Comparison of ENCODE assay signal across 9 cellular contexts in the genomic region with DNA sequence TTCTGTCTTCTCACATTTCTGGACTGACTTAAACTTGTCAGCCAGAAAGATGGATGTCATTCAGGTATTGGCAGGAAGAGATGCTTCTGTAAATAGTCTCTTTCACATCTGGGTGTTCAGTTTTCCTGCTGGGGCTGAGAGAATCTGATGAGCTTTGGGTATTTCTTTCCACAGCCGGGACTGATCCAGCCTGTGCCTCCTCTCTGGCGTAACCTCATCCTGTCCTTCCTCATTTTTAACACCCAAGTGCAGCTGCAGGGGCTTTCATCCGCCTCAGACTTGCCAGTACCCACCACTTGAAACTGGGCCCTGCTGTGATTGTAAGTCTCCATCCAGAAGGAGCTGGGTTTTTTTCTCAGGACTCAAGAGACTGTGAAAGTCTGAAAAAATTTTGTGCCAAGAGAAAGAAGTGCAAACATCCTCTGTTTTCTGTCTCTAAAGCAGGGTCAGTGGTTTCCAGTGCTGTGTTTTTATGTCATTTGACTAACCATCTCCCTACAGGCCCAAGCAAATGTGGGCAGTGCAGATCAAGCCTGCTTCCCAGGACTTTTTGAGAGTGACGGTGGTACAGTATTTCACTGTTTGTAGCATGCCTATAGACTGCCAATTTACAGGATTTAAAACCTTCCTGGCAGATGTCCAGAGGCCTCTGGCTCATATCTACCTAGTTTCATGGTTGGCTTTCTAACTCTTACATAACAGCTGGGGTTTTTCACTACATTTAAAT.
A peak's percentile ranks its signal among the peaks of the same experiment; 100 is the strongest.
DNase-seq lines count a peak whose midpoint lies in the region; ATAC-seq and TF ChIP-seq lines count a peak whose summit lies in the region.
"Had no signal": no experiment of that assay in that cellular context is flagged by ENCODE, and none has a peak within 500 bp of the region (broad histone marks: within the 10 kb centered on the region; RNA-seq: fewer than 3 reads in every experiment).

No MANE protein-coding gene starts in this region.

- no peaks in the 10 kb centered on the region for H3K27me3 ChIP-seq in fibroblast of lung (ENCODE audit: control insufficient read depth, insufficient read depth, low read length)
- H3K27me3 ChIP-seq in CD8-positive, alpha-beta T cell (ENCODE audit: insufficient read depth, low read length), result no peaks in the 10 kb centered on the region

- intact Hi-C loops in CD8-positive, alpha-beta T cell (cut with DNase I, micrococcal nuclease), result no loop called here

- H3K36me3 ChIP-seq in fibroblast of lung (ENCODE audit: control insufficient read depth, insufficient read depth, low read length), result no peaks in the 10 kb centered on the region
- no peaks in the 10 kb centered on the region for H3K36me3 ChIP-seq in CD8-positive, alpha-beta T cell (ENCODE audit: insufficient read depth, low read length)

- TF ChIP-seq CTCF in fibroblast of lung (conservative IDR thresholded peaks at IDR 0.05 in 1 of 2, IDR thresholded peaks at IDR 0.05 in 1 of 2; ENCODE audit: low read depth in 1 of 2, low read length in 2 of 2), result no peak
- no peak for TF ChIP-seq CTCF in CD8-positive, alpha-beta T cell (IDR thresholded peaks at IDR 0.05)

- H3K36me3 Mint-ChIP-seq in activated T-helper 17 cell treated with anti-CD3 and anti-CD28 coated beads, Interleukin-2, amount 50 U/mL, for 72 hours (ENCODE audit: low read depth), result no peaks in the 10 kb centered on the region
- H3K36me3 Mint-ChIP-seq in CD8-positive, alpha-beta T cell, result no peaks in the 10 kb centered on the region

- H3K27me3 Mint-ChIP-seq in activated T-helper 17 cell treated with anti-CD3 and anti-CD28 coated beads, Interleukin-2, amount 50 U/mL, for 72 hours, result no peaks in the 10 kb centered on the region
- H3K27me3 Mint-ChIP-seq in CD8-positive, alpha-beta T cell (ENCODE audit: low read depth), result no peaks in the 10 kb centered on the region
- H3K27me3 Mint-ChIP-seq: IgD-negative memory B cell had no signal

- no peaks in the 10 kb centered on the region for H3K9me3 Mint-ChIP-seq in activated T-helper 17 cell treated with anti-CD3 and anti-CD28 coated beads, Interleukin-2, amount 50 U/mL, for 72 hours
- H3K9me3 Mint-ChIP-seq in CD8-positive, alpha-beta T cell, result no peaks in the 10 kb centered on the region
- H3K9me3 Mint-ChIP-seq: IgD-negative memory B cell had no signal

- CTCF ChIA-PET in CD8-positive, alpha-beta T cell (lab: Charles Lee), result no interaction called here

- peak; percentile 53 for ATAC-seq in GM21717 (IDR thresholded peaks at IDR 0.05; ENCODE audit: unreplicated experiment)
- no peak for ATAC-seq in activated T-helper 17 cell treated with anti-CD3 and anti-CD28 coated beads, Interleukin-2, amount 50 U/mL, for 72 hours (replicated peaks)
- no peak for ATAC-seq in CD8-positive, alpha-beta T cell

- H3K27ac ChIP-seq in fibroblast of lung (ENCODE audit: insufficient read depth, low read length), result no peak overlapping the region
- no peak overlapping the region for H3K27ac ChIP-seq in CD8-positive, alpha-beta T cell (ENCODE audit: low read depth, low read length)

- H3K4me3 Mint-ChIP-seq in activated T-helper 17 cell treated with anti-CD3 and anti-CD28 coated beads, Interleukin-2, amount 50 U/mL, for 72 hours, result no peak overlapping the region
- no peak overlapping the region for H3K4me3 Mint-ChIP-seq in CD8-positive, alpha-beta T cell
- H3K4me3 Mint-ChIP-seq: IgD-negative memory B cell had no signal

- no peak overlapping the region for H3K4me2 ChIP-seq in fibroblast of lung (ENCODE audit: extremely low read depth, insufficient read depth, low read length)

- H3K4me1 Mint-ChIP-seq in activated T-helper 17 cell treated with anti-CD3 and anti-CD28 coated beads, Interleukin-2, amount 50 U/mL, for 72 hours, result no peaks in the 10 kb centered on the region
- H3K4me1 Mint-ChIP-seq in CD8-positive, alpha-beta T cell (ENCODE audit: low read depth), result no peaks in the 10 kb centered on the region
- H3K4me1 Mint-ChIP-seq: IgD-negative memory B cell had no signal

- H3K9ac ChIP-seq in fibroblast of lung (ENCODE audit: insufficient read depth, low read length), result no peak overlapping the region

- peaks cover 2% of the 10 kb centered on the region for H4K20me1 ChIP-seq in fibroblast of lung (ENCODE audit: control insufficient read depth, extremely low read depth, insufficient read depth, low read length)

- H3K4me1 ChIP-seq in fibroblast of lung (ENCODE audit: control insufficient read depth, extremely low read depth, insufficient read depth, low read length), result peaks cover 5% of the 10 kb centered on the region
- H3K4me1 ChIP-seq in CD8-positive, alpha-beta T cell (ENCODE audit: insufficient read depth, low read length), result no peaks in the 10 kb centered on the region

- H3K9me3 ChIP-seq in fibroblast of lung (ENCODE audit: control insufficient read depth, insufficient read depth, low read depth, low read length), result no peaks in the 10 kb centered on the region
- no peaks in the 10 kb centered on the region for H3K9me3 ChIP-seq in CD8-positive, alpha-beta T cell (ENCODE audit: low read length)

- POLR2A ChIA-PET in CD8-positive, alpha-beta T cell (lab: Charles Lee), result no interaction called here

- H2AFZ ChIP-seq in fibroblast of lung (ENCODE audit: low read length), result no peak overlapping the region

- H3K79me2 ChIP-seq in fibroblast of lung (ENCODE audit: control insufficient read depth, insufficient read depth, low read length), result no peaks in the 10 kb centered on the region

- H3K27ac Mint-ChIP-seq in activated T-helper 17 cell treated with anti-CD3 and anti-CD28 coated beads, Interleukin-2, amount 50 U/mL, for 72 hours, result no peak overlapping the region
- H3K27ac Mint-ChIP-seq in CD8-positive, alpha-beta T cell, result no peak overlapping the region
- H3K27ac Mint-ChIP-seq: IgD-negative memory B cell had no signal

- H3K4me3 ChIP-seq in fibroblast of lung (replicated peaks in 1 of 4; ENCODE audit: control extremely low read depth in 1 of 4, insufficient read depth in 1 of 4, low read depth in 3 of 4, low read length in 4 of 4), result no peak overlapping the region
- no peak overlapping the region for H3K4me3 ChIP-seq in CD8-positive, alpha-beta T cell (ENCODE audit: low read depth, low read length)

- DNase-seq in NCI-H2227 (lab: John Stamatoyannopoulos, UW; ENCODE audit: unreplicated experiment), result peak; percentile 6
- DNase-seq in fibroblast of lung (ENCODE audit: low read depth in 2 of 2), result peak; percentile 43 to 52
- DNase-seq in retina, result peak; percentile 55
- DNase-seq in activated gamma-delta T cell (lab: John Stamatoyannopoulos, UW), result no peak
- DNase-seq in stimulated activated CD4-positive, alpha-beta T cell treated with anti-CD3 and anti-CD28 coated beads, Interleukin-4, amount 100 ng/mL, for 4 hours, result no peak
- DNase-seq in CD8-positive, alpha-beta T cell, result no peak

Comparison
In these comparisons a context has a peak if more than half of its experiments do, and no peak if none do; other contexts are left out.
1. DNase-seq: peak in NCI-H2227 (single experiment), fibroblast of lung (2 of 2) and retina (single experiment); none in activated gamma-delta T cell (single experiment), stimulated activated CD4-positive, alpha-beta T cell treated with anti-CD3 and anti-CD28 coated beads, Interleukin-4, amount 100 ng/mL, for 4 hours (0 of 2) and CD8-positive, alpha-beta T cell (0 of 7).